In the genomic region with DNA sequence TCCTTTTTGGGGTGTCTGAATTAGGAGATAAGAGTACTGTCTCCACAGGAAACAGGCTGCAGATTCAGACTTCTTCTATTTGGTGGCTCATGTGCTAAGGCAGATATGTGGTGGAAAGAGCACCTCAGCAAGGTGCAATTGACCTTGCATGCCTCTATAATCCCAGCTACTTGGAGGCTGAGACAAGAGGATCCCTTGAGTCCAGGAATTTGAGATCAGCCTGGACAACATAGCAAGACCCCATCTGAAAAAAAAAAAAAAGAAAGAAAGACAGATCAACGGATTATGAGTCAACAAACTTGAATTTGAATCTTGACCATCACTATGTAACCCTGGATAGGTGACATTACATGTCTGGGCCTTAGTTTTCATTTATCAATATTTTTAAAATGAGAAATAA, we compare ENCODE assay signal across 37 cellular contexts. TPM values are rescaled to one million over a fixed set of nuclear protein-coding genes. Genes with fewer than 3 reads are reported as not detected.
DNase-seq lines count a peak whose midpoint lies in the region; ATAC-seq, FAIRE-seq and TF ChIP-seq lines count a peak whose summit lies in the region.
"Had no signal": no experiment of that assay in that cellular context is flagged by ENCODE, and none has a peak within 500 bp of the region (broad histone marks: within the 10 kb centered on the region; RNA-seq: fewer than 3 reads in every experiment).

No MANE protein-coding gene starts in this region.

- no peaks in the 10 kb centered on the region for H3K27me3 ChIP-seq in HepG2 (ENCODE audit: control insufficient read depth in 1 of 2, insufficient read depth in 2 of 2, low read length in 2 of 2)
- H3K27me3 ChIP-seq in right lobe of liver, result no peaks in the 10 kb centered on the region
- H3K27me3 ChIP-seq in K562 (ENCODE audit: control insufficient read depth in 2 of 2, insufficient read depth in 2 of 2, low read length in 2 of 2), result no peaks in the 10 kb centered on the region
- H3K27me3 ChIP-seq in H1 (replicated peaks in 1 of 4; ENCODE audit: control insufficient read depth in 3 of 4, extremely low read depth in 1 of 4, insufficient read depth in 3 of 4, low read length in 3 of 4), result no peaks in the 10 kb centered on the region
- H3K27me3 ChIP-seq: BE2C; BLaER1; BLaER1 treated with 17β-estradiol and CSF1 and Interleukin-3, amounts not matched to agents 10 nM and 100 nM had no signal

- no peak overlapping the region for H4K91ac ChIP-seq in H1 (replicated peaks; ENCODE audit: insufficient read length, low read length)

- TF ChIP-seq CTCF in HepG2 (CRISPR knock-in tag; IDR thresholded peaks at IDR 0.05), result no peak
- no peak for TF ChIP-seq CTCF in right lobe of liver (IDR thresholded peaks at IDR 0.05)
- no peak for TF ChIP-seq CTCF in WTC11 (IDR thresholded peaks at IDR 0.05)
- no peak for TF ChIP-seq CTCF in K562 (IDR thresholded peaks at IDR 0.05 in 2 of 3, conservative IDR thresholded peaks at IDR 0.05 in 1 of 3; ENCODE audit: insufficient read depth in 2 of 3, low read depth in 1 of 3, low read length in 3 of 3)
- no peak for TF ChIP-seq CTCF in H1 (IDR thresholded peaks at IDR 0.05; ENCODE audit: control extremely low read depth in 1 of 3, insufficient read depth in 1 of 3, low read depth in 1 of 3, low read length in 3 of 3)

- 0% methylated on average over 1 of the region's 1 CpG for WGBS in HepG2 (ENCODE audit: low lambda C conversion rate)
- 58% methylated on average over 1 of the region's 1 CpG for WGBS in right lobe of liver (ENCODE audit: insufficient coverage, low coverage, low lambda C conversion rate, missing lambda C conversion rate)
- 0% methylated on average over 1 of the region's 1 CpG for WGBS in K562 (ENCODE audit: insufficient coverage, low coverage, missing lambda C conversion rate)
- WGBS in H1 (ENCODE audit: extremely low coverage in 1 of 2, insufficient coverage in 1 of 2, insufficient read length in 1 of 2, insufficient replicate concordance in 2 of 2, low coverage in 1 of 2, low lambda C conversion rate in 2 of 2, missing lambda C conversion rate in 1 of 2), 2 experiments, result 100% methylated on average over 1 of the region's 1 CpG; no CpG with 5 or more reads in 1 of the 2 experiments

- ATAC-seq in HepG2 (no peak), right lobe of liver (no peak), WTC11 (no peak), K562 (no peak)
- ATAC-seq: A549; CD8-positive, alpha-beta T cell had no signal

- no peak overlapping the region for H2BK12ac ChIP-seq in H1 (ENCODE audit: low read depth, low read length)

- H3K4me3 Mint-ChIP-seq in WTC11, result no peak overlapping the region
- H3K4me3 Mint-ChIP-seq: B cell; CD14-positive monocyte; CD4-positive, alpha-beta memory T cell; CD4-positive, alpha-beta T cell; CD4-positive, CD25-positive, alpha-beta regulatory T cell; CD8-positive, alpha-beta memory T cell; CD8-positive, alpha-beta T cell had no signal

- TF ChIP-seq EP300 in HepG2 (IDR thresholded peaks at IDR 0.05; ENCODE audit: low read depth in 2 of 2, low read length in 2 of 2) (no peak), HepG2 (CRISPR knock-in tag; IDR thresholded peaks at IDR 0.05; ENCODE audit: borderline replicate concordance) (no peak), K562 (IDR thresholded peaks at IDR 0.05; ENCODE audit: low read length) (no peak), H1 (IDR thresholded peaks at IDR 0.05; ENCODE audit: borderline replicate concordance in 1 of 2, low read depth in 2 of 2, low read length in 2 of 2) (no peak)

- no peak overlapping the region for H3K27ac ChIP-seq in HepG2 (ENCODE audit: extremely low read length, insufficient read depth, low read length)
- no peak overlapping the region for H3K27ac ChIP-seq in right lobe of liver
- no peak overlapping the region for H3K27ac ChIP-seq in K562 (ENCODE audit: extremely low read depth, low read depth, low read length)
- H3K27ac ChIP-seq in H1 (ENCODE audit: low read depth, low read length), result no peak overlapping the region
- H3K27ac ChIP-seq: 22Rv1; A549; BLaER1; BLaER1 treated with 17β-estradiol and CSF1 and Interleukin-3, amounts not matched to agents 10 nM and 100 nM; C4-2B had no signal

- H3K23me2 ChIP-seq in H1 (ENCODE audit: low read depth, low read length), result no peaks in the 10 kb centered on the region

- no peak overlapping the region for H3K18ac ChIP-seq in H1 (ENCODE audit: extremely low read depth, low read length)

- no peaks in the 10 kb centered on the region for H3K4me1 Mint-ChIP-seq in WTC11
- H3K4me1 Mint-ChIP-seq: B cell; CD4-positive, alpha-beta memory T cell; CD4-positive, CD25-positive, alpha-beta regulatory T cell; CD8-positive, alpha-beta memory T cell had no signal

- H3K9ac ChIP-seq in HepG2 (ENCODE audit: insufficient read depth, low read depth, low read length) (no peak overlapping the region), K562 (ENCODE audit: insufficient read depth in 1 of 2, low read depth in 2 of 2, low read length in 2 of 2) (no peak overlapping the region), H1 (replicated peaks in 1 of 4; ENCODE audit: extremely low read depth in 1 of 4, low read depth in 3 of 4, low read length in 3 of 4) (no peak overlapping the region)
- H3K9ac ChIP-seq: BLaER1; BLaER1 treated with 17β-estradiol and CSF1 and Interleukin-3, amounts not matched to agents 10 nM and 100 nM had no signal

- H3K9me3 Mint-ChIP-seq in WTC11, result peaks cover 7% of the 10 kb centered on the region; the same call in 1 of the 2 replicates
- H3K9me3 Mint-ChIP-seq: CD4-positive, alpha-beta memory T cell; CD4-positive, alpha-beta T cell; CD8-positive, alpha-beta memory T cell; CD8-positive, alpha-beta T cell had no signal

- H2BK15ac ChIP-seq in H1 (ENCODE audit: low read length), result no peak overlapping the region

- FAIRE-seq in HepG2 (lab: Jason Lieb, UNC) (no peak), K562 (lab: Jason Lieb, UNC) (no peak), H1 (lab: Jason Lieb, UNC) (no peak)
- FAIRE-seq: A204.1, A549, D721Med had no signal

- H3K4ac ChIP-seq in H1 (replicated peaks; ENCODE audit: insufficient read length, low read depth, low read length), result no peak overlapping the region

- 0 out of 2 replicates have a peak, but pooled peaks cover 5% of the 10 kb centered on the region for H3K4me1 ChIP-seq in HepG2 (ENCODE audit: insufficient read depth, low read length)
- H3K4me1 ChIP-seq in right lobe of liver, result peaks cover 0 to 1% (median 0%) of the 10 kb centered on the region in 4 donors
- peaks cover 0 to 5% of the 10 kb centered on the region in 2 experiments; a peak in 2 of 5 replicates for H3K4me1 ChIP-seq in K562 (replicated peaks in 1 of 2; ENCODE audit: control insufficient read depth in 2 of 2, insufficient read depth in 2 of 2, low read length in 2 of 2)
- no peaks in the 10 kb centered on the region for H3K4me1 ChIP-seq in H1 (replicated peaks in 1 of 4; ENCODE audit: control insufficient read depth in 3 of 4, insufficient read depth in 4 of 4, low read length in 3 of 4)
- H3K4me1 ChIP-seq: A549; BE2C; BLaER1; BLaER1 treated with 17β-estradiol and CSF1 and Interleukin-3, amounts not matched to agents 10 nM and 100 nM; Caco-2 had no signal

- CTCF ChIA-PET in HepG2 (lab: Yijun Ruan, JAX; ENCODE audit: low intra/inter-chr PET ratio, low total read pairs), result no interaction called here
- CTCF ChIA-PET in WTC11 (lab: Charles Lee), result no interaction called here
- CTCF ChIA-PET in K562 (lab: Yijun Ruan, JAX; ENCODE audit: low intra/inter-chr PET ratio), result no interaction called here
- CTCF ChIA-PET in H1 (lab: Charles Lee; ENCODE audit: partially characterized antibody), result interaction anchor here (0.7 kb wide), 1 partner anchor 47 kb away, joined by 3 read pairs; no protein-coding TSS in a partner anchor

- TF ChIP-seq RAD21 in HepG2 (CRISPR knock-in tag; IDR thresholded peaks at IDR 0.05) (no peak), K562 (CRISPR knock-in tag; conservative IDR thresholded peaks at IDR 0.05 in 1 of 2, IDR thresholded peaks at IDR 0.05 in 1 of 2) (no peak), H1 (IDR thresholded peaks at IDR 0.05 in 1 of 2, conservative IDR thresholded peaks at IDR 0.05 in 1 of 2; ENCODE audit: low read depth in 2 of 2, low read length in 2 of 2) (no peak)

- no TSS peak for BruUV-seq in HepG2 (replicated peaks; lab: Mats Ljungman, UMichigan)
- no TSS peak for BruUV-seq in K562 (replicated peaks; lab: Mats Ljungman, UMichigan)

- no peaks in the 10 kb centered on the region; the same call in 1 of the 2 replicates for H3K36me3 Mint-ChIP-seq in WTC11
- H3K36me3 Mint-ChIP-seq: CD4-positive, alpha-beta memory T cell; CD8-positive, alpha-beta memory T cell; CD8-positive, alpha-beta T cell had no signal

- no peaks in the 10 kb centered on the region for H3K79me1 ChIP-seq in H1 (ENCODE audit: low read depth, low read length)

- H2BK5ac ChIP-seq in H1 (ENCODE audit: low read depth, low read length), result no peak overlapping the region

- no peaks in the 10 kb centered on the region for H3K27me3 Mint-ChIP-seq in WTC11 (ENCODE audit: low read depth)

- TF ChIP-seq POLR2A in HepG2 (IDR thresholded peaks at IDR 0.05; ENCODE audit: insufficient read depth in 1 of 2, low read depth in 2 of 2, low read length in 2 of 2) (no peak), right lobe of liver (IDR thresholded peaks at IDR 0.05) (no peak), K562 (conservative IDR thresholded peaks at IDR 0.05) (no peak), H1 (IDR thresholded peaks at IDR 0.05; ENCODE audit: control extremely low read depth in 1 of 2, low read depth in 2 of 2, low read length in 2 of 2) (no peak)

- H2BK120ac ChIP-seq in H1 (replicated peaks; ENCODE audit: low read depth, low read length), result no peak overlapping the region

- H3K14ac ChIP-seq in H1 (ENCODE audit: insufficient read length), result no peak overlapping the region

- no peak overlapping the region for H3K23ac ChIP-seq in H1 (ENCODE audit: insufficient read length)

- H3K79me2 ChIP-seq in HepG2 (ENCODE audit: insufficient read depth, low read length) (no peaks in the 10 kb centered on the region), K562 (ENCODE audit: control insufficient read depth, insufficient read depth, low read length) (no peaks in the 10 kb centered on the region), H1 (ENCODE audit: control insufficient read depth in 1 of 2, insufficient read depth in 2 of 2, low read length in 2 of 2) (no peaks in the 10 kb centered on the region)

- H2AFZ ChIP-seq in HepG2 (ENCODE audit: low read length), result no peak overlapping the region
- no peak overlapping the region for H2AFZ ChIP-seq in K562 (ENCODE audit: low read depth, low read length)
- H2AFZ ChIP-seq in H1 (ENCODE audit: low read length), result no peak overlapping the region

- no peak overlapping the region for H3K27ac Mint-ChIP-seq in WTC11
- H3K27ac Mint-ChIP-seq: B cell; CD14-positive monocyte; CD4-positive, alpha-beta memory T cell; CD4-positive, alpha-beta T cell; CD4-positive, CD25-positive, alpha-beta regulatory T cell; CD8-positive, alpha-beta T cell had no signal

- H3K4me3 ChIP-seq in HepG2 (replicated peaks in 1 of 3; ENCODE audit: insufficient read depth in 1 of 3, low read depth in 2 of 3, low read length in 3 of 3), result no peak overlapping the region
- H3K4me3 ChIP-seq in right lobe of liver, result no peak overlapping the region
- H3K4me3 ChIP-seq in K562, result no peak overlapping the region
- no peak overlapping the region for H3K4me3 ChIP-seq in H1 (ENCODE audit: extremely low read depth in 1 of 4, insufficient read depth in 2 of 4, low read depth in 3 of 4, low read length in 4 of 4)
- H3K4me3 ChIP-seq: A549; BLaER1; BLaER1 treated with 17β-estradiol and CSF1 and Interleukin-3, amounts not matched to agents 10 nM and 100 nM had no signal

- H4K8ac ChIP-seq in H1 (ENCODE audit: extremely low read depth, insufficient read depth, low read length), result no peak overlapping the region

- DNase-seq in HepG2 (ENCODE audit: low spot score), result no peak
- DNase-seq in right lobe of liver, result no peak
- DNase-seq in WTC11 (ENCODE audit: low spot score), result no peak
- no peak for DNase-seq in K562 (ENCODE audit: extremely low read depth in 1 of 4, low spot score in 3 of 4)
- DNase-seq in H1 (ENCODE audit: low read depth in 1 of 2, low spot score in 2 of 2), result no peak
- DNase-seq in central memory CD4-positive, alpha-beta T cell, result no peak
- no peak for DNase-seq in germinal center (ENCODE audit: low spot score)
- DNase-seq in NCI-H226, result no peak
- DNase-seq: 8988T; ACHN; AML-193; BE2C; C1 segment of cervical spinal cord; Caco-2; Calu3; CD4-positive, alpha-beta memory T cell; CD4-positive, alpha-beta T cell; CD4-positive, CD25-positive, alpha-beta regulatory T cell; CD8-positive, alpha-beta memory T cell; CD8-positive, alpha-beta T cell; COR-L47; DMS 273 treated with DMSO at 0.1 percent for 48 hours; DMS153; DMS53; DMS79; DMS79 treated with DMSO at 0.1 percent for 48 hours; DND-41; EL had no signal

- no peak overlapping the region for H2AK5ac ChIP-seq in H1 (ENCODE audit: low read depth, low read length)

- intact Hi-C loops in HepG2 (cut with micrococcal nuclease; ENCODE audit: unreplicated experiment), result loop anchor here (1.0 kb wide), 1 partner anchor 34 kb away; no protein-coding TSS in a partner anchor
- intact Hi-C loops in right lobe of liver (cut with DNase I), result no loop called here
- intact Hi-C loops in K562 (cut with micrococcal nuclease), result no loop called here

- H3K4me2 ChIP-seq in HepG2 (ENCODE audit: low read depth, low read length) (no peak overlapping the region), K562 (ENCODE audit: insufficient read depth, low read length) (no peak overlapping the region), H1 (ENCODE audit: insufficient read depth in 1 of 2, low read depth in 2 of 2, low read length in 2 of 2) (no peak overlapping the region)
- H3K4me2 ChIP-seq: A549; BLaER1; BLaER1 treated with 17β-estradiol and CSF1 and Interleukin-3, amounts not matched to agents 10 nM and 100 nM had no signal

- H4K20me1 ChIP-seq in HepG2 (ENCODE audit: insufficient read depth, low read length), result no peaks in the 10 kb centered on the region
- H4K20me1 ChIP-seq in K562 (replicated peaks; ENCODE audit: control insufficient read depth, insufficient read depth, low read length), result no peaks in the 10 kb centered on the region
- H4K20me1 ChIP-seq in H1 (replicated peaks in 1 of 2; ENCODE audit: control insufficient read depth in 1 of 2, insufficient read depth in 2 of 2, low read length in 2 of 2), result no peaks in the 10 kb centered on the region
- H4K20me1 ChIP-seq: BLaER1; BLaER1 treated with 17β-estradiol and CSF1 and Interleukin-3, amounts not matched to agents 10 nM and 100 nM had no signal

- H2BK20ac ChIP-seq in H1 (ENCODE audit: low read length), result no peak overlapping the region

- no peaks in the 10 kb centered on the region for H3K9me1 ChIP-seq in K562 (ENCODE audit: control insufficient read depth, insufficient read depth, low read length)

- H3K56ac ChIP-seq in H1 (replicated peaks; ENCODE audit: insufficient read length, low read depth, low read length), result no peak overlapping the region

- in situ Hi-C loops in HepG2 (cut with HindIII; ENCODE audit: extremely low pct_ligation_motif_present, low pct_unique_long_range_greater_than_20kb), result no loop called here
- in situ Hi-C loops in K562 (cut with MboI), result no loop called here

- H3K9me3 ChIP-seq in HepG2 (ENCODE audit: low read length) (no peaks in the 10 kb centered on the region), right lobe of liver (no peaks in the 10 kb centered on the region), K562 (replicated peaks; ENCODE audit: control insufficient read depth, insufficient read depth, low read depth, low read length) (no peaks in the 10 kb centered on the region), H1 (ENCODE audit: insufficient read depth in 2 of 2, low read depth in 1 of 2, low read length in 1 of 2) (no peaks in the 10 kb centered on the region)
- H3K9me3 ChIP-seq: A549; BE2C; BLaER1; BLaER1 treated with 17β-estradiol and CSF1 and Interleukin-3, amounts not matched to agents 10 nM and 100 nM; Caco-2 had no signal

- H3K36me3 ChIP-seq in HepG2 (replicated peaks in 1 of 2; ENCODE audit: control insufficient read depth in 1 of 2, insufficient read depth in 2 of 2, low read length in 2 of 2), result no peaks in the 10 kb centered on the region
- H3K36me3 ChIP-seq in right lobe of liver, result no peaks in the 10 kb centered on the region
- H3K36me3 ChIP-seq in K562 (ENCODE audit: control insufficient read depth, insufficient read depth, low read length), result no peaks in the 10 kb centered on the region
- no peaks in the 10 kb centered on the region for H3K36me3 ChIP-seq in H1 (ENCODE audit: control insufficient read depth in 2 of 4, insufficient read depth in 4 of 4, low read length in 3 of 4)
- H3K36me3 ChIP-seq: BE2C; BLaER1; BLaER1 treated with 17β-estradiol and CSF1 and Interleukin-3, amounts not matched to agents 10 nM and 100 nM had no signal

- POLR2A ChIA-PET in HepG2 (lab: Yijun Ruan, JAX), result no interaction called here
- POLR2A ChIA-PET in WTC11 (lab: Charles Lee), result interaction anchor here (0.7 kb wide), 1 partner anchor 8 kb away, joined by 8 read pairs; no protein-coding TSS in a partner anchor
- POLR2A ChIA-PET in K562 (lab: Yijun Ruan, JAX), result no interaction called here
- POLR2A ChIA-PET in H1 (lab: Charles Lee; ENCODE audit: partially characterized antibody), result no interaction called here

- no peak overlapping the region for H4K5ac ChIP-seq in H1 (ENCODE audit: insufficient read length, low read depth, low read length)

RNA-seq across cellular contexts. Expression of gene RFK, which starts 44.4 kb away (rescaled TPM):
- 37.2 and 56.5 TPM in 2 replicates for total RNA-seq in HepG2 (2016; rRNA removed; fragmentation: Illumina TruSeq; extraction: Trizol)
- total RNA-seq in HepG2 (2016; cell fraction: cytosol; rRNA removed; fragmentation: Illumina TruSeq; extraction: Trizol; ENCODE audit: low read depth), result 7.6 and 10.1 TPM in 2 replicates
- total RNA-seq in HepG2 (2016; cell fraction: insoluble cytoplasmic fraction; rRNA removed; fragmentation: Illumina TruSeq; extraction: Trizol), result 35.6 and 54.0 TPM in 2 replicates
- total RNA-seq in HepG2 (2016; cell fraction: membrane; rRNA removed; fragmentation: Illumina TruSeq; extraction: Trizol), result 27.8 and 28.5 TPM in 2 replicates
- total RNA-seq in HepG2 (2016; cell fraction: nucleus; rRNA removed; fragmentation: Illumina TruSeq; extraction: Trizol), result 12.9 and 19.7 TPM in 2 replicates
- polyA plus RNA-seq in HepG2 (2011; rRNA removed), result 15.5 and 18.2 TPM in 2 replicates
- 7.6 and 12.8 TPM in 2 replicates for polyA plus RNA-seq in HepG2 (2011; cell fraction: cytosol; rRNA removed)
- polyA plus RNA-seq in HepG2 (2011; cell fraction: nucleus; rRNA removed), result 3.0 and 4.3 TPM in 2 replicates
- polyA plus RNA-seq in HepG2 (2012), result 23.4 and 28.5 TPM in 2 replicates
- polyA plus RNA-seq in HepG2 (2016; cell fraction: cytosol; fragmentation: Illumina TruSeq; extraction: Trizol; ENCODE audit: low read depth), result 10.0 and 12.2 TPM in 2 replicates
- polyA plus RNA-seq in HepG2 (2016; cell fraction: insoluble cytoplasmic fraction; fragmentation: Illumina TruSeq; extraction: Trizol; ENCODE audit: low read depth), result 51.8 and 54.0 TPM in 2 replicates
- polyA plus RNA-seq in HepG2 (2016; cell fraction: membrane; fragmentation: Illumina TruSeq; extraction: Trizol; ENCODE audit: low read depth), result 26.0 and 26.7 TPM in 2 replicates
- 20.2 and 24.4 TPM in 2 replicates for polyA plus RNA-seq in HepG2 (2016; cell fraction: nucleus; fragmentation: Illumina TruSeq; extraction: Trizol; ENCODE audit: insufficient read depth, low read depth)
- polyA minus RNA-seq in HepG2 (2011; rRNA and poly(A)+ RNA removed; ENCODE audit: low replicate concordance), result 4.2 and 5.1 TPM in 2 replicates
- 13.5 and 15.4 TPM in 2 replicates for polyA minus RNA-seq in HepG2 (2011; cell fraction: cytosol; rRNA and poly(A)+ RNA removed)
- 8.2 and 11.7 TPM in 2 replicates for polyA minus RNA-seq in HepG2 (2011; cell fraction: nucleus; rRNA and poly(A)+ RNA removed)
- 10 to 100 TPM; 11.1 to 25.2 (median 19.7) TPM for total RNA-seq in right lobe of liver
- total RNA-seq in WTC11 (2021), result 10.6 to 14.9 TPM (median 13.2 TPM) in 3 replicates
- total RNA-seq in K562 (2011; cell fraction: chromatin; rRNA removed; ENCODE audit: low replicate concordance), result 3.3 and 9.3 TPM in 2 replicates
- total RNA-seq in K562 (2011; cell fraction: nucleolus; rRNA removed), result 3.6 and 4.0 TPM in 2 replicates
- 8.3 and 10.5 TPM in 2 replicates for total RNA-seq in K562 (2011; cell fraction: nucleoplasm; rRNA removed)
- 12.4 and 16.4 TPM in 2 replicates for total RNA-seq in K562 (2014; rRNA removed)
- total RNA-seq in K562 (2014; rRNA removed; fragmentation: Illumina TruSeq; extraction: Trizol), result 26.5 and 27.2 TPM in 2 replicates
- total RNA-seq in K562 (2015; rRNA removed; fragmentation: Illumina TruSeq; extraction: Trizol), result 19.0 and 22.2 TPM in 2 replicates
- 14.8 and 20.1 TPM in 2 replicates for total RNA-seq in K562 (2021)
- 49.3 and 51.1 TPM in 2 replicates for polyA plus RNA-seq in K562 (2011; rRNA removed)
- polyA plus RNA-seq in K562 (2011; cell fraction: cytosol; rRNA removed), result 15.3 and 17.2 TPM in 2 replicates
- polyA plus RNA-seq in K562 (2011; cell fraction: nucleus; rRNA removed), result 2.8 and 6.1 TPM in 2 replicates
- 17.4 and 25.5 TPM in 2 replicates for polyA plus RNA-seq in K562 (2012)
- polyA plus RNA-seq in K562 (2014; fragmentation: Illumina TruSeq; extraction: Trizol), result 23.1 and 28.1 TPM in 2 replicates
- polyA plus RNA-seq in K562 (2014; fragmentation: Nextera tagmentation; extraction: Ambion mirVana), result 1 to 10 TPM; 3.8 to 7.0 TPM
- polyA plus RNA-seq in K562 (2014; rRNA removed), result 12.9 and 17.3 TPM in 2 replicates
- 24.4 and 47.3 TPM in 2 replicates for polyA minus RNA-seq in K562 (2011; rRNA and poly(A)+ RNA removed)
- 11.2 and 16.2 TPM in 2 replicates for polyA minus RNA-seq in K562 (2011; cell fraction: cytosol; rRNA and poly(A)+ RNA removed)
- polyA minus RNA-seq in K562 (2011; cell fraction: nucleus; rRNA and poly(A)+ RNA removed), result 3.2 and 8.6 TPM in 2 replicates
- 10.6 and 14.9 TPM in 2 replicates for total RNA-seq in H1 (2021; fragmentation: NEBNext Ultra II Directional; extraction: Animal tissue kit (Norgen Biotek cat#: 25700))
- polyA plus RNA-seq in H1 (2011; rRNA removed), result 3.7 and 4.3 TPM in 2 replicates
- 6.0 TPM for polyA plus RNA-seq in H1 (2011; cell fraction: cytosol; rRNA removed)
- 4.7 TPM for polyA plus RNA-seq in H1 (2011; cell fraction: nucleus; rRNA removed)
- 3.7 to 6.8 TPM (median 5.7 TPM) in 4 replicates for polyA plus RNA-seq in H1 (2012, experiment 1 of 2)
- polyA plus RNA-seq in H1 (2012, experiment 2 of 2), result 2.2 TPM
- 9.6 TPM for polyA plus RNA-seq in H1 (2013, experiment 1 of 2)
- polyA plus RNA-seq in H1 (2013, experiment 2 of 2), result 8.8 TPM
- 2.3 and 2.7 TPM in 2 replicates for polyA minus RNA-seq in H1 (2011; rRNA and poly(A)+ RNA removed)
- polyA minus RNA-seq in H1 (2011; cell fraction: cytosol; rRNA and poly(A)+ RNA removed), result 2.7 TPM
- 8.9 TPM for polyA minus RNA-seq in H1 (2011; cell fraction: nucleus; rRNA and poly(A)+ RNA removed)

Comparison
In these comparisons a context has a peak if more than half of its experiments do, and no peak if none do; other contexts are left out.
1. Of the 241 proteins assayed by ChIP-seq in both HepG2 and K562: peak only in HepG2: none; only in K562: none; in both: ZNF121; in neither: 239; mixed calls (peak in some experiments, not most) for 1.